ENCODE assay signal across 1 cellular context in the genomic region with DNA sequence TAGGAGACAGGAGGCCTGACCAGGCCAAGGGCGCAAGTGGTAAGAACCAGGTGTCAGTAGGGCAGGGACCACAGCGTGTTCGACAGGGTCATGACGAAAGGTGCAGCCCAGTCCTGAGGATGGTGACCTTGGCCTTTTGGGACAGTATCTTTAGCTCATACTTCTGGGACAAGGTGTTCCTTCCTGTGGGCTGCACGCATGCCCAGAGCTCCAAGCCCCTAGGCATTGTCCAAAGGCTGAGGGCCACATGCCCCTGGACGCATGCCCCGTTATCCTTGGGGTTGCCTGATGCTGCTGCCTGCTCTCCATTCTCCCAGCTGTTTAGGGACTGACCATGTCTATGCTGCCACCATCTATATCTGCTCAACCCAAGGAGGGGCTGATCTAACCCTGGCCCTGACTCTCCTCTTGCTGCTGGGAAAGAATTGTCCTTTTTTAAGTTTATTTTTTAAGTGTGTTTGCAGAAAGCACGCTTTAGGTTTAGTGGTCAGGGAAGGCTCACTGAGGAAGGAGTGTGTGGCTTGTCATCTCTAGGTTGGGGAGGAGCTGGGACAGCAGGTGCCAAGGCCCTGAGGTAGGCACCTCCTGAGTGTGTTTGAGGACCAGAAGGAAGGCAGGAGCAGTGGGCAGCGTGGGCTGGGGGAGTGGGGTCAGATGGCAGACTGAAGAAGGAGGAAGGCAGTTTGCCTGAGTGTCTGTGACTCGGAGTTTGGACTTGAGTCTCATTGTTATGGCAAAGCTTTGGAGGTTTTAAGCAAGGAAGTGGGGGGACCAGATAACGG.
TF ChIP-seq lines count a peak whose summit lies in the region.

No MANE protein-coding gene starts in this region.

TF ChIP-seq in GM12878, 131 proteins besides CTCF, POLR2A, EP300 and RAD21:
- TF ChIP-seq ZBTB33 (IDR thresholded peaks at IDR 0.05) (no peak), SMC3 (IDR thresholded peaks at IDR 0.05; ENCODE audit: borderline replicate concordance, low read length) (no peak), ZNF207 (IDR thresholded peaks at IDR 0.05; ENCODE audit: borderline replicate concordance) (no peak), MLLT1 (IDR thresholded peaks at IDR 0.05) (no peak), E2F8 (IDR thresholded peaks at IDR 0.05; ENCODE audit: low read depth, partially characterized antibody) (no peak), SREBF1 (IDR thresholded peaks at IDR 0.05; ENCODE audit: low read length) (no peak), NFXL1 (IDR thresholded peaks at IDR 0.05; ENCODE audit: borderline replicate concordance) (no peak)
